In the genomic region with DNA sequence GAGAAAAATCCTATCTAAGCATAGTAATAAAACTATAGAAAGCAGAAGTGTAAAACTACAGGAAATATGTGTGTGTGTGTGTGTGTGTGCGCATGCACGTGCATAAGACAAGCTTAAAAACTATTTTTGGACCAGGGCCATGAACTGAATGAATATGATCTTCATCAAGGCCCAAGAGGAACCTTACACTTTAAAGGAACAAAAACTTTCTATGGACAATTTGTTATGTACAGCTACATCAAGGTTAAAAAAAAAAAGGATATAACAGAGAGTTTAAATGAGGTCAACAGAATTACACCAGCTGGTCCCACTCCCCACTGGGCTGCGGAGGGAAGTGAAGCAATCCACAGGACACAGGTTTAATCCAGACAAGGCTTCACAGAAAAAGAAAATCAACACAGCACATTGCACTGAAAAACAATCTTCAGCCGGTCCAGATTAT, we compare ENCODE assay signal across 8 cellular contexts.
DNase-seq lines count a peak whose midpoint lies in the region; ATAC-seq and TF ChIP-seq lines count a peak whose summit lies in the region.

No MANE protein-coding gene starts in this region.

- H2BK5ac ChIP-seq in trophoblast cell (ENCODE audit: low read depth, low read length, poor library complexity) (peak overlapping the region; percentile 81), H9 (ENCODE audit: insufficient read length, low read length) (no peak overlapping the region)

- no peak overlapping the region for H3K27ac Mint-ChIP-seq in H9

- H3K4me1 Mint-ChIP-seq in H9: peaks cover 11 to 12% of the 10 kb centered on the region in 2 experiments

- no peak overlapping the region for H2BK15ac ChIP-seq in H9 (ENCODE audit: low read depth, low read length)

- H2BK12ac ChIP-seq in trophoblast cell (ENCODE audit: low read length): peak overlapping the region; percentile 43
- H2BK12ac ChIP-seq in H9 (ENCODE audit: insufficient read length, low read depth, low read length): no peak overlapping the region

- H3K4me2 ChIP-seq in trophoblast cell (ENCODE audit: low read length): peak overlapping the region; percentile 51
- H3K4me2 ChIP-seq in H9 (ENCODE audit: insufficient read depth, insufficient read length, low read length): no peak overlapping the region

- H3K27me3 Mint-ChIP-seq in H9 (ENCODE audit: low read depth): no peaks in the 10 kb centered on the region

- H3K27me3 ChIP-seq in trophoblast cell (ENCODE audit: insufficient read depth, low read length) (no peaks in the 10 kb centered on the region), H9 (ENCODE audit: insufficient read depth, low read length) (no peaks in the 10 kb centered on the region)

- DNase-seq in NCI-H2227 treated with DMSO at 0.1 percent for 48 hours (lab: John Stamatoyannopoulos, UW): peak; percentile 27
- DNase-seq in dermis blood vessel endothelial cell: peak; percentile 73
- DNase-seq in trophoblast cell: peak in 1 of 2 donors; percentile 9
- no peak for DNase-seq in activated CD4-positive, alpha-beta T cell treated with anti-CD3 and anti-CD28 coated beads, Interleukin-2, amount 50 U/mL, for 48 hours
- DNase-seq in H9: no peak

- H3K18ac ChIP-seq in trophoblast cell (ENCODE audit: low read length): no peak overlapping the region
- no peak overlapping the region for H3K18ac ChIP-seq in H9 (ENCODE audit: insufficient read length, low read depth, low read length)

- no peak overlapping the region for H3K4me3 ChIP-seq in trophoblast cell (ENCODE audit: low read depth, low read length)

- H3K36me3 Mint-ChIP-seq in H9 (ENCODE audit: insufficient read depth in 1 of 3, low read depth in 3 of 3): no peaks in the 10 kb centered on the region

- no peaks in the 10 kb centered on the region for H3K9me3 Mint-ChIP-seq in H9

- ATAC-seq in GM18505 (IDR thresholded peaks at IDR 0.05; ENCODE audit: unreplicated experiment) (peak; percentile 54), HG03442 (IDR thresholded peaks at IDR 0.05; ENCODE audit: unreplicated experiment) (no peak), GM19463 (IDR thresholded peaks at IDR 0.05; ENCODE audit: unreplicated experiment) (no peak)

- no peak overlapping the region for H3K4me3 Mint-ChIP-seq in H9

- no peak for TF ChIP-seq CTCF in H9 (conservative IDR thresholded peaks at IDR 0.05)

- H3K23ac ChIP-seq in trophoblast cell (ENCODE audit: low read length): no peak overlapping the region
- no peak overlapping the region for H3K23ac ChIP-seq in H9 (ENCODE audit: insufficient read length, low read depth, low read length)

- no peak overlapping the region for H4K8ac ChIP-seq in trophoblast cell (ENCODE audit: low read depth, low read length)
- no peak overlapping the region for H4K8ac ChIP-seq in H9 (replicated peaks; ENCODE audit: insufficient read length, low read depth, low read length)

- H2BK120ac ChIP-seq in trophoblast cell (ENCODE audit: insufficient read depth, low read length, poor library complexity) (peak overlapping the region; percentile 63), H9 (ENCODE audit: low read depth, low read length, poor library complexity, severe bottlenecking) (no peak overlapping the region)

- no peak overlapping the region for H4K5ac ChIP-seq in H9 (ENCODE audit: insufficient read length, low read depth, low read length)

- no peaks in the 10 kb centered on the region for H3K36me3 ChIP-seq in trophoblast cell (ENCODE audit: control insufficient read depth in 1 of 2, insufficient read depth in 2 of 2, low read length in 2 of 2)

- H3K4ac ChIP-seq in trophoblast cell (ENCODE audit: low read depth, low read length) (no peak overlapping the region), H9 (ENCODE audit: low read depth, low read length) (no peak overlapping the region)

- no peak overlapping the region for H4K12ac ChIP-seq in trophoblast cell (ENCODE audit: low read depth, low read length)

- peaks cover 4 to 6% of the 10 kb centered on the region in 2 experiments for H3K4me1 ChIP-seq in trophoblast cell (ENCODE audit: control insufficient read depth in 1 of 2, insufficient read depth in 2 of 2, low read length in 2 of 2)
- no peaks in the 10 kb centered on the region for H3K4me1 ChIP-seq in H9 (ENCODE audit: insufficient read depth, low read length)

- H2AK5ac ChIP-seq in trophoblast cell (ENCODE audit: low read length): no peak overlapping the region
- no peak overlapping the region for H2AK5ac ChIP-seq in H9 (ENCODE audit: insufficient read length, low read length)

- H3K79me1 ChIP-seq in trophoblast cell (ENCODE audit: low read length): peaks cover 9% of the 10 kb centered on the region
- no peaks in the 10 kb centered on the region for H3K79me1 ChIP-seq in H9 (ENCODE audit: insufficient read depth, low read depth, low read length, poor library complexity, severe bottlenecking)

- no peak overlapping the region for H3T11ph ChIP-seq in H9 (ENCODE audit: low read length)

- H2AFZ ChIP-seq in trophoblast cell (ENCODE audit: insufficient read depth, low read length, poor library complexity) (no peak overlapping the region), H9 (ENCODE audit: low read length) (no peak overlapping the region)

- H3K23me2 ChIP-seq in H9 (ENCODE audit: insufficient read length, low read depth, low read length, poor library complexity, severe bottlenecking): no peaks in the 10 kb centered on the region

- H3K14ac ChIP-seq in trophoblast cell (ENCODE audit: low read length) (no peak overlapping the region), H9 (ENCODE audit: insufficient read depth, low read length) (no peak overlapping the region)

- H3K27ac ChIP-seq in trophoblast cell (ENCODE audit: low read depth, low read length) (peak overlapping the region; percentile 89), H9 (ENCODE audit: insufficient read length, low read depth, low read length) (no peak overlapping the region)

- H3K9me3 ChIP-seq in trophoblast cell (ENCODE audit: insufficient read depth, low read depth, low read length): no peaks in the 10 kb centered on the region
- H3K9me3 ChIP-seq in H9 (ENCODE audit: control insufficient read depth, low read depth, low read length): no peaks in the 10 kb centered on the region

- no peak overlapping the region for H3K56ac ChIP-seq in H9 (ENCODE audit: insufficient read length, low read depth, low read length)

- H3K79me2 ChIP-seq in trophoblast cell (ENCODE audit: control insufficient read depth, insufficient read depth, low read length, poor library complexity) (no peaks in the 10 kb centered on the region), H9 (ENCODE audit: insufficient read depth, low read length) (no peaks in the 10 kb centered on the region)

- H4K20me1 ChIP-seq in H9 (ENCODE audit: control insufficient read depth, insufficient read depth, insufficient read length): no peaks in the 10 kb centered on the region

- H4K91ac ChIP-seq in trophoblast cell (ENCODE audit: low read depth, low read length): peak overlapping the region; percentile 57
- no peak overlapping the region for H4K91ac ChIP-seq in H9 (ENCODE audit: insufficient read length, low read depth, low read length)

- TF ChIP-seq POLR2A in GM18505 (IDR thresholded peaks at IDR 0.05; ENCODE audit: borderline replicate concordance, extremely low read depth, insufficient read depth, insufficient read length): no peak

- H3K9ac ChIP-seq in trophoblast cell (ENCODE audit: low read length) (no peak overlapping the region), H9 (ENCODE audit: extremely low read depth, insufficient read length, low read length) (no peak overlapping the region)

- no peak overlapping the region for H2BK20ac ChIP-seq in H9 (ENCODE audit: low read depth, low read length, poor library complexity, severe bottlenecking)

- WGBS in trophoblast cell (ENCODE audit: extremely low coverage, insufficient coverage, insufficient read length): no CpG with 5 or more reads among the region's 4 CpGs
- no CpG with 5 or more reads among the region's 4 CpGs for WGBS in H9 (ENCODE audit: extremely low coverage, insufficient read length, low lambda C conversion rate)

Comparison
In these comparisons a context has a peak if more than half of its experiments do, and no peak if none do; other contexts are left out.
1. DNase-seq: peak in NCI-H2227 treated with DMSO at 0.1 percent for 48 hours (single experiment) and dermis blood vessel endothelial cell (single experiment); none in activated CD4-positive, alpha-beta T cell treated with anti-CD3 and anti-CD28 coated beads, Interleukin-2, amount 50 U/mL, for 48 hours (0 of 2) and H9 (single experiment).